ENCODE assay signal across 1 cellular context in the genomic region with DNA sequence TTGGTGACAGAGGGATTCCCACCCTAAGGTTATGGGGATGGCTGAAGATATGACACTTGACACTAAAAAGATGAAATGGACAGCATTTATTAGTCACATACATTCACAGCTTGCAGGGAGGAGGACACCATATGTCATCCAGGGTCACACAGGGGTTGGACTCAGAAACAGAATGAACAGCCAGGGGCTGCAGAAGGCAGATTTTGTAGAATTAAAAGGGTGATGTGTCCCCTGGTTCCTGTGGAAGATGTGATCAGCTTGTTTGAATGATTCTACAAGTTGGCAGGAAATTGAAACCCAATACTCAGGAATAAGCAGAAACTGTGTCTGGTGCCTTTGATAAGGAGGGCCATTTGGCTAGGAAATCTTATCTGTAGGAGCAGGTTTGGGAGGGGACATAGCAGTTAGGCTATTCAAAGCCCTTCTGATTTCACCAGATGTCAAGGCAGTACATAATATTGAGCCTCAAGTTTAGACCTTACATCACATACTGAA.
TF ChIP-seq lines count a peak whose summit lies in the region.

No MANE protein-coding gene starts in this region.

TF ChIP-seq in K562, 482 proteins besides CTCF, POLR2A, EP300 and RAD21 (continued from another document and continues in another):
- TF ChIP-seq KAT2B (IDR thresholded peaks at IDR 0.05; ENCODE audit: low read depth, low read length) (no peak), NFATC3 (IDR thresholded peaks at IDR 0.05) (peak; percentile 79), CCAR2 (IDR thresholded peaks at IDR 0.05; ENCODE audit: low read depth, low read length) (no peak), CGGBP1 (CRISPR knock-in tag; IDR thresholded peaks at IDR 0.05) (no peak), GTF2A2 (tag; IDR thresholded peaks at IDR 0.05) (no peak), RUNX1 (IDR thresholded peaks at IDR 0.05; ENCODE audit: low read depth) (peak; percentile 81; the same call in 1 of the 2 replicates), SMAD1 (IDR thresholded peaks at IDR 0.05; ENCODE audit: low read depth, low read length, partially characterized antibody) (peak; percentile 97), CBX5 (IDR thresholded peaks at IDR 0.05; ENCODE audit: borderline replicate concordance, low read depth) (0 out of 2 replicates have a peak, but pooled peaks have one; percentile 35), ZNF175 (CRISPR knock-in tag; IDR thresholded peaks at IDR 0.05; ENCODE audit: low read depth) (0 out of 2 replicates have a peak, but pooled peaks have one; percentile 91), KDM4B (IDR thresholded peaks at IDR 0.05; ENCODE audit: borderline replicate concordance in 2 of 2, low read depth in 1 of 2) (no peak), CCNT2 (IDR thresholded peaks at IDR 0.05; ENCODE audit: borderline replicate concordance, extremely low read depth, insufficient read length, low read depth, low read length) (peak; percentile 100), XRCC5 (IDR thresholded peaks at IDR 0.05; ENCODE audit: low read depth, low read length) (no peak), USF2 (CRISPR knock-in tag; IDR thresholded peaks at IDR 0.05) (no peak), SMARCE1 (IDR thresholded peaks at IDR 0.05) (peak; percentile 99), CHD2 (IDR thresholded peaks at IDR 0.05; ENCODE audit: low read depth, low read length) (no peak), SMARCA4 (IDR thresholded peaks at IDR 0.05) (peak; percentile 99), ARHGAP35 (IDR thresholded peaks at IDR 0.05; ENCODE audit: partially characterized antibody) (no peak), ZBTB7A (IDR thresholded peaks at IDR 0.05; ENCODE audit: borderline replicate concordance, control insufficient read depth, low read depth, low read length) (peak; percentile 35; the same call in 1 of the 2 replicates), NFYB (IDR thresholded peaks at IDR 0.05; ENCODE audit: extremely low read depth, insufficient read length) (no peak), ZNF780A (CRISPR knock-in tag; IDR thresholded peaks at IDR 0.05) (no peak), C11orf30 (IDR thresholded peaks at IDR 0.05; ENCODE audit: low read depth) (peak; percentile 71; the same call in 1 of the 2 replicates), GABPB1 (CRISPR knock-in tag; IDR thresholded peaks at IDR 0.05) (0 out of 2 replicates have a peak, but pooled peaks have one; percentile 32), ZNF347 (CRISPR knock-in tag; IDR thresholded peaks at IDR 0.05; ENCODE audit: low read depth) (no peak), SRSF7 (optimal IDR thresholded peaks at IDR 0.05; ENCODE audit: low read depth, low read length) (no peak), CBX8 (IDR thresholded peaks at IDR 0.05; ENCODE audit: borderline replicate concordance, extremely low read depth, low read depth, low read length, poor library complexity, severe bottlenecking) (no peak), RBM14 (IDR thresholded peaks at IDR 0.05; ENCODE audit: borderline replicate concordance, insufficient read depth, low read depth, low read length) (no peak), ZZZ3 (IDR thresholded peaks at IDR 0.05) (no peak), BCLAF1 (IDR thresholded peaks at IDR 0.05; ENCODE audit: borderline replicate concordance in 1 of 2, control insufficient read depth in 1 of 2, low read depth in 2 of 2, low read length in 1 of 2) (no peak), AFF4 (CRISPR knock-in tag; IDR thresholded peaks at IDR 0.05) (no peak), TFAM (CRISPR knock-in tag; conservative IDR thresholded peaks at IDR 0.05) (no peak), SAP30 (IDR thresholded peaks at IDR 0.05; ENCODE audit: borderline replicate concordance, insufficient read depth, low read depth, low read length, poor library complexity, severe bottlenecking) (no peak), RBM15 (IDR thresholded peaks at IDR 0.05; ENCODE audit: insufficient read depth, low read length) (no peak), CEBPB (tag; IDR thresholded peaks at IDR 0.05) (peak; percentile 55)
- TF ChIP-seq, protein P1, sequence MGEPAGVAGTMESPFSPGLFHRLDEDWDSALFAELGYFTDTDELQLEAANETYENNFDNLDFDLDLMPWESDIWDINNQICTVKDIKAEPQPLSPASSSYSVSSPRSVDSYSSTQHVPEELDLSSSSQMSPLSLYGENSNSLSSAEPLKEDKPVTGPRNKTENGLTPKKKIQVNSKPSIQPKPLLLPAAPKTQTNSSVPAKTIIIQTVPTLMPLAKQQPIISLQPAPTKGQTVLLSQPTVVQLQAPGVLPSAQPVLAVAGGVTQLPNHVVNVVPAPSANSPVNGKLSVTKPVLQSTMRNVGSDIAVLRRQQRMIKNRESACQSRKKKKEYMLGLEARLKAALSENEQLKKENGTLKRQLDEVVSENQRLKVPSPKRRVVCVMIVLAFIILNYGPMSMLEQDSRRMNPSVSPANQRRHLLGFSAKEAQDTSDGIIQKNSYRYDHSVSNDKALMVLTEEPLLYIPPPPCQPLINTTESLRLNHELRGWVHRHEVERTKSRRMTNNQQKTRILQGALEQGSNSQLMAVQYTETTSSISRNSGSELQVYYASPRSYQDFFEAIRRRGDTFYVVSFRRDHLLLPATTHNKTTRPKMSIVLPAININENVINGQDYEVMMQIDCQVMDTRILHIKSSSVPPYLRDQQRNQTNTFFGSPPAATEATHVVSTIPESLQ (CRISPR knock-in tag; IDR thresholded peaks at IDR 0.05), result no peak
- TF ChIP-seq, protein P2, sequence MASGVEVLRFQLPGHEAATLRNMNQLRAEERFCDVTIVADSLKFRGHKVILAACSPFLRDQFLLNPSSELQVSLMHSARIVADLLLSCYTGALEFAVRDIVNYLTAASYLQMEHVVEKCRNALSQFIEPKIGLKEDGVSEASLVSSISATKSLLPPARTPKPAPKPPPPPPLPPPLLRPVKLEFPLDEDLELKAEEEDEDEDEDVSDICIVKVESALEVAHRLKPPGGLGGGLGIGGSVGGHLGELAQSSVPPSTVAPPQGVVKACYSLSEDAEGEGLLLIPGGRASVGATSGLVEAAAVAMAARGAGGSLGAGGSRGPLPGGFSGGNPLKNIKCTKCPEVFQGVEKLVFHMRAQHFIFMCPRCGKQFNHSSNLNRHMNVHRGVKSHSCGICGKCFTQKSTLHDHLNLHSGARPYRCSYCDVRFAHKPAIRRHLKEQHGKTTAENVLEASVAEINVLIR (CRISPR knock-in tag; IDR thresholded peaks at IDR 0.05), result no peak
- TF ChIP-seq, protein P3, sequence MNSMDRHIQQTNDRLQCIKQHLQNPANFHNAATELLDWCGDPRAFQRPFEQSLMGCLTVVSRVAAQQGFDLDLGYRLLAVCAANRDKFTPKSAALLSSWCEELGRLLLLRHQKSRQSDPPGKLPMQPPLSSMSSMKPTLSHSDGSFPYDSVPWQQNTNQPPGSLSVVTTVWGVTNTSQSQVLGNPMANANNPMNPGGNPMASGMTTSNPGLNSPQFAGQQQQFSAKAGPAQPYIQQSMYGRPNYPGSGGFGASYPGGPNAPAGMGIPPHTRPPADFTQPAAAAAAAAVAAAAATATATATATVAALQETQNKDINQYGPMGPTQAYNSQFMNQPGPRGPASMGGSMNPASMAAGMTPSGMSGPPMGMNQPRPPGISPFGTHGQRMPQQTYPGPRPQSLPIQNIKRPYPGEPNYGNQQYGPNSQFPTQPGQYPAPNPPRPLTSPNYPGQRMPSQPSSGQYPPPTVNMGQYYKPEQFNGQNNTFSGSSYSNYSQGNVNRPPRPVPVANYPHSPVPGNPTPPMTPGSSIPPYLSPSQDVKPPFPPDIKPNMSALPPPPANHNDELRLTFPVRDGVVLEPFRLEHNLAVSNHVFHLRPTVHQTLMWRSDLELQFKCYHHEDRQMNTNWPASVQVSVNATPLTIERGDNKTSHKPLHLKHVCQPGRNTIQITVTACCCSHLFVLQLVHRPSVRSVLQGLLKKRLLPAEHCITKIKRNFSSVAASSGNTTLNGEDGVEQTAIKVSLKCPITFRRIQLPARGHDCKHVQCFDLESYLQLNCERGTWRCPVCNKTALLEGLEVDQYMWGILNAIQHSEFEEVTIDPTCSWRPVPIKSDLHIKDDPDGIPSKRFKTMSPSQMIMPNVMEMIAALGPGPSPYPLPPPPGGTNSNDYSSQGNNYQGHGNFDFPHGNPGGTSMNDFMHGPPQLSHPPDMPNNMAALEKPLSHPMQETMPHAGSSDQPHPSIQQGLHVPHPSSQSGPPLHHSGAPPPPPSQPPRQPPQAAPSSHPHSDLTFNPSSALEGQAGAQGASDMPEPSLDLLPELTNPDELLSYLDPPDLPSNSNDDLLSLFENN (IDR thresholded peaks at IDR 0.05; ENCODE audit: low read depth in 2 of 2, low read length in 2 of 2), result peak in 1 of 2 experiments; percentile 98; a peak in 2 of 4 replicates
- TF ChIP-seq, protein P4, sequence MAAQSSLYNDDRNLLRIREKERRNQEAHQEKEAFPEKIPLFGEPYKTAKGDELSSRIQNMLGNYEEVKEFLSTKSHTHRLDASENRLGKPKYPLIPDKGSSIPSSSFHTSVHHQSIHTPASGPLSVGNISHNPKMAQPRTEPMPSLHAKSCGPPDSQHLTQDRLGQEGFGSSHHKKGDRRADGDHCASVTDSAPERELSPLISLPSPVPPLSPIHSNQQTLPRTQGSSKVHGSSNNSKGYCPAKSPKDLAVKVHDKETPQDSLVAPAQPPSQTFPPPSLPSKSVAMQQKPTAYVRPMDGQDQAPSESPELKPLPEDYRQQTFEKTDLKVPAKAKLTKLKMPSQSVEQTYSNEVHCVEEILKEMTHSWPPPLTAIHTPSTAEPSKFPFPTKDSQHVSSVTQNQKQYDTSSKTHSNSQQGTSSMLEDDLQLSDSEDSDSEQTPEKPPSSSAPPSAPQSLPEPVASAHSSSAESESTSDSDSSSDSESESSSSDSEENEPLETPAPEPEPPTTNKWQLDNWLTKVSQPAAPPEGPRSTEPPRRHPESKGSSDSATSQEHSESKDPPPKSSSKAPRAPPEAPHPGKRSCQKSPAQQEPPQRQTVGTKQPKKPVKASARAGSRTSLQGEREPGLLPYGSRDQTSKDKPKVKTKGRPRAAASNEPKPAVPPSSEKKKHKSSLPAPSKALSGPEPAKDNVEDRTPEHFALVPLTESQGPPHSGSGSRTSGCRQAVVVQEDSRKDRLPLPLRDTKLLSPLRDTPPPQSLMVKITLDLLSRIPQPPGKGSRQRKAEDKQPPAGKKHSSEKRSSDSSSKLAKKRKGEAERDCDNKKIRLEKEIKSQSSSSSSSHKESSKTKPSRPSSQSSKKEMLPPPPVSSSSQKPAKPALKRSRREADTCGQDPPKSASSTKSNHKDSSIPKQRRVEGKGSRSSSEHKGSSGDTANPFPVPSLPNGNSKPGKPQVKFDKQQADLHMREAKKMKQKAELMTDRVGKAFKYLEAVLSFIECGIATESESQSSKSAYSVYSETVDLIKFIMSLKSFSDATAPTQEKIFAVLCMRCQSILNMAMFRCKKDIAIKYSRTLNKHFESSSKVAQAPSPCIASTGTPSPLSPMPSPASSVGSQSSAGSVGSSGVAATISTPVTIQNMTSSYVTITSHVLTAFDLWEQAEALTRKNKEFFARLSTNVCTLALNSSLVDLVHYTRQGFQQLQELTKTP (IDR thresholded peaks at IDR 0.05; ENCODE audit: low read depth in 1 of 2, partially characterized antibody in 2 of 2), result peak in 1 of 2 experiments; percentile 93
- TF ChIP-seq, protein P5, sequence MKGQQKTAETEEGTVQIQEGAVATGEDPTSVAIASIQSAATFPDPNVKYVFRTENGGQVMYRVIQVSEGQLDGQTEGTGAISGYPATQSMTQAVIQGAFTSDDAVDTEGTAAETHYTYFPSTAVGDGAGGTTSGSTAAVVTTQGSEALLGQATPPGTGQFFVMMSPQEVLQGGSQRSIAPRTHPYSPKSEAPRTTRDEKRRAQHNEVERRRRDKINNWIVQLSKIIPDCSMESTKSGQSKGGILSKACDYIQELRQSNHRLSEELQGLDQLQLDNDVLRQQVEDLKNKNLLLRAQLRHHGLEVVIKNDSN (CRISPR knock-in tag; IDR thresholded peaks at IDR 0.05), result no peak
